In genomic region chr1:175033931-175034330, GRCh38 we compare ENCODE assay signal across 1 cellular context.
TF ChIP-seq lines count a peak whose summit lies in the region.

No MANE protein-coding gene starts in this region.

TF ChIP-seq in GM23338, 12 proteins besides CTCF, POLR2A, EP300 and RAD21 (continued from another document):
- TF ChIP-seq ZNF462 (CRISPR knock-in tag; IDR thresholded peaks at IDR 0.05) (no peak), REST (IDR thresholded peaks at IDR 0.05; ENCODE audit: unreplicated experiment) (no peak), ZNF114 (CRISPR knock-in tag; IDR thresholded peaks at IDR 0.05) (no peak), JUNB (IDR thresholded peaks at IDR 0.05; ENCODE audit: unreplicated experiment) (no peak), STAT1 (IDR thresholded peaks at IDR 0.05; ENCODE audit: unreplicated experiment) (no peak), EZH2 (IDR thresholded peaks at IDR 0.05; ENCODE audit: low read depth, unreplicated experiment) (no peak), EZH2phosphoT487 (IDR thresholded peaks at IDR 0.05; ENCODE audit: unreplicated experiment) (no peak)
